In the genomic region with DNA sequence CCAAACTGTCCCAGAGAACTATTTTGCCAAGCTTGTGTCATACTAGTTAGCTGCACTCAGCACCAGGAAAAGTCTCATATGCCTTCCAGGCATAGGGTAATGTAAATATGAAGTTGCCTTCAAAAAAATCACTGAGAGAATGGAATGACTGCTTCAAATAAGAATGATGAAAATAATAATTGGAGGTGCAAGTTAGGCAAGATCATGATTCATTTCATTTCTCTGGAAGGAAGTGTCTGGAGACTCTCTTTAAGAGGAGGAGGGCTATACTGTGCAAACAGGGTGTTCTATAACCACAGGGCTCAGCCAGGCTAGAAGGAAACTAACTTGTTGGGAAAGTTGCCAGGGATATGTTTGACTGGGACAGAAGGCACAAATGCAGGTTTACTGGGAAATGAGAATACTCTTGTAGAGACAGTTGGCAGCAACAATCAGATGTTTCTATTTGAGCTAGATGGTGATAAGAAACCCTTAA, we compare ENCODE assay signal across 11 cellular contexts. TPM values are rescaled to one million over a fixed set of nuclear protein-coding genes. Genes with fewer than 3 reads are reported as not detected.
DNase-seq lines count a peak whose midpoint lies in the region; ATAC-seq, FAIRE-seq and TF ChIP-seq lines count a peak whose summit lies in the region.
"Had no signal": no experiment of that assay in that cellular context is flagged by ENCODE, and none has a peak within 500 bp of the region (broad histone marks: within the 10 kb centered on the region; RNA-seq: fewer than 3 reads in every experiment).

No MANE protein-coding gene starts in this region.

- no peak for TF ChIP-seq CTCF in VCaP (conservative IDR thresholded peaks at IDR 0.05)

- intact Hi-C loops in left colon (cut with DNase I, micrococcal nuclease) = no loop called here

- ATAC-seq in left colon (peak; percentile 62), HG02840 (IDR thresholded peaks at IDR 0.05; ENCODE audit: low FRiP score, unreplicated experiment) (no peak), GM18519 (IDR thresholded peaks at IDR 0.05; ENCODE audit: low FRiP score, unreplicated experiment) (no peak), HG02571 (IDR thresholded peaks at IDR 0.05; ENCODE audit: unreplicated experiment) (no peak)

- peak; percentile 92 for FAIRE-seq in GM12892 (lab: Jason Lieb, UNC)

- H3K4me1 ChIP-seq in BLaER1 treated with 17β-estradiol and CSF1 and Interleukin-3, amounts not matched to agents 10 nM and 100 nM = peaks cover 13 to 29% (median 22%) of the 10 kb centered on the region in 10 experiments
- H3K4me1 ChIP-seq: Caco-2 had no signal

- peaks cover 15 to 29% (median 21%) of the 10 kb centered on the region in 11 experiments for H3K27me3 ChIP-seq in BLaER1 treated with 17β-estradiol and CSF1 and Interleukin-3, amounts not matched to agents 10 nM and 100 nM

- peak overlapping the region in 10 of 11 experiments; percentile 1 to 59 (median 26); a peak in 14 of 22 replicates for H3K4me2 ChIP-seq in BLaER1 treated with 17β-estradiol and CSF1 and Interleukin-3, amounts not matched to agents 10 nM and 100 nM

- no peak for DNase-seq in GM12892 (ENCODE audit: insufficient read length)
- peak in 1 of 2 donors; percentile 34 for DNase-seq in left colon
- no peak for DNase-seq in COLO668 (lab: John Stamatoyannopoulos, UW; ENCODE audit: unreplicated experiment)
- DNase-seq: anterior cingulate cortex; Caco-2; stimulated activated CD4-positive, alpha-beta T cell treated with anti-CD3 and anti-CD28 coated beads, Interleukin-1b, Interleukin-23, amount 100 ng/mL, for 48 hours had no signal

- peaks cover 2 to 9% (median 7%) of the 10 kb centered on the region in 11 experiments; a peak in 18 of 22 replicates for H3K9me3 ChIP-seq in BLaER1 treated with 17β-estradiol and CSF1 and Interleukin-3, amounts not matched to agents 10 nM and 100 nM (replicated peaks in 1 of 11)

- H4K20me1 ChIP-seq in BLaER1 treated with 17β-estradiol and CSF1 and Interleukin-3, amounts not matched to agents 10 nM and 100 nM = no peaks in the 10 kb centered on the region

- TF ChIP-seq POLR2A in GM12892 (IDR thresholded peaks at IDR 0.05; ENCODE audit: low read depth, low read length) = no peak

- H3K4me3 ChIP-seq in BLaER1 treated with 17β-estradiol and CSF1 and Interleukin-3, amounts not matched to agents 10 nM and 100 nM = no peak overlapping the region

- H3K36me3 ChIP-seq in BLaER1 treated with 17β-estradiol and CSF1 and Interleukin-3, amounts not matched to agents 10 nM and 100 nM = no peaks in the 10 kb centered on the region

- no peak overlapping the region for H3K27ac ChIP-seq in BLaER1 treated with 17β-estradiol and CSF1 and Interleukin-3, amounts not matched to agents 10 nM and 100 nM
- peak overlapping the region; percentile 92 for H3K27ac ChIP-seq in VCaP

- no peak overlapping the region for H3K9ac ChIP-seq in BLaER1 treated with 17β-estradiol and CSF1 and Interleukin-3, amounts not matched to agents 10 nM and 100 nM

RNA-seq across cellular contexts. Expression of a gene that starts 4.3 kb away (rescaled TPM):
- 19.2 TPM for polyA plus RNA-seq in GM12892 (2012; ENCODE audit: missing spikeins)
- 10 to 100 TPM; 50.8 to 65.7 TPM for total RNA-seq in left colon

RNA-seq across cellular contexts. Expression of a gene that starts 21.7 kb away (rescaled TPM):
- polyA plus RNA-seq in GM12892 (2012; ENCODE audit: missing spikeins) = 8.5 TPM
- total RNA-seq in left colon = 10 to 100 TPM; 16.8 to 18.6 TPM
